27 cellular contexts compared by ENCODE assay signal in the genomic region with DNA sequence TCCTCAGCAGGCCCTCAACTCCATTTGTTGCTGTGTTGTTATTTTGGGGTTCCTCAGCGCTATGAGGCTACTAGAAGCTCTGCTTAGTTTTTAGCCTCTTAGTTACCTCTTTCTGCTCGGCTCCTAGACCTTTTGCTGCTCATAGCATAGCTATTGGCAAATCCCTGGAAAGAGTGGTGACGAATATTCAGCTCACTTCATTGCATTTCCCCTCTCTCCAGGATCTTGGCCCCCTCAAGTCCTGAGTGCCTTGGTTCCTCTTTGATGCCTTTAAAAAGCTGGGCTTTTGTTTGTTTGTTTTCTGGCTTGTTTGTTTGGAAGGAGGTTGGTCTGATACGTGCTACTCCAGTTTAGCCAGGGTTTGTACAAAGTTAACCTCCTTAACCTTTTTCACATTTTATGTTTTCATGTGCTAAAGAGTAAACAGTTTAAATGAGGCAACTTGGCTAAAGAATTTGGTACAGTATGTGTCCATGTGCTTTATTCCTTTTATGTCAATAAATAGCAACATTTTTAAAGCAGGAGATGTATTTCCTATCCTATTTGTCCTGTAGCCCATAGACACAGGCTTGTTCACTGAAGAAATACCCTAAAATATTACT.
"Had no signal": no experiment of that assay in that cellular context is flagged by ENCODE, and none has a peak within 500 bp of the region (broad histone marks: within the 10 kb centered on the region; RNA-seq: fewer than 3 reads in every experiment).

No MANE protein-coding gene starts in this region.

- H3K36me3 ChIP-seq: colonic mucosa, prostate gland, right atrium auricular region, thyroid gland had no signal

- DNase-seq: colonic mucosa; dermis blood vessel endothelial cell; effector memory CD4-positive, alpha-beta T cell; erythroblast; esophagus squamous epithelium; foreskin melanocyte; heart left ventricle; mesenchymal stem cell; naive thymus-derived CD4-positive, alpha-beta T cell; nucleus accumbens; sigmoid colon; stimulated activated CD4-positive, alpha-beta T cell treated with anti-CD3 and anti-CD28 coated beads, Interleukin-2, amount 100 ng/mL, for 24 hours; stimulated activated CD4-positive, alpha-beta T cell treated with anti-CD3 and anti-CD28 coated beads, Interleukin-4, amount 100 ng/mL, for 24 hours; stimulated activated naive CD4-positive, alpha-beta T cell treated with Interleukin-2 at 50 U/mL for 16 hours; stomach; thyroid gland had no signal

- ATAC-seq: heart left ventricle; naive thymus-derived CD4-positive, alpha-beta T cell; stimulated activated effector memory CD8-positive, alpha-beta T cell treated with anti-CD3 and anti-CD28 coated beads, Interleukin-12 subunit alpha, Interleukin-12 subunit beta, amount 100 ng/mL, for 72 hours had no signal

- H3K4me1 ChIP-seq: colonic mucosa, prostate gland had no signal

- H3K27ac Mint-ChIP-seq: mesothelial cell of epicardium; naive thymus-derived CD4-positive, alpha-beta T cell; nephron; stimulated activated effector memory CD8-positive, alpha-beta T cell treated with anti-CD3 and anti-CD28 coated beads, Interleukin-12 subunit alpha, Interleukin-12 subunit beta, amount 100 ng/mL, for 72 hours; type B pancreatic cell had no signal

- FAIRE-seq: endometrium, keratinocyte had no signal

- H3K27ac ChIP-seq: colonic mucosa, esophagus squamous epithelium, heart left ventricle, hepatocyte, prostate gland, right atrium auricular region, sigmoid colon, stomach had no signal

- H3K27me3 Mint-ChIP-seq: central memory CD8-positive, alpha-beta T cell; type B pancreatic cell had no signal

- H3K36me3 Mint-ChIP-seq: stimulated activated effector memory CD8-positive, alpha-beta T cell treated with anti-CD3 and anti-CD28 coated beads, Interleukin-12 subunit alpha, Interleukin-12 subunit beta, amount 100 ng/mL, for 72 hours had no signal

- H3K4me3 ChIP-seq: colonic mucosa, esophagus squamous epithelium, heart left ventricle, hepatocyte, lung, prostate gland, right atrium auricular region, sigmoid colon, stomach, thyroid gland had no signal

- H2AFZ ChIP-seq: hepatocyte had no signal

- H3K4me3 Mint-ChIP-seq: central memory CD8-positive, alpha-beta T cell; mesothelial cell of epicardium; naive thymus-derived CD4-positive, alpha-beta T cell; nephron; stimulated activated effector memory CD8-positive, alpha-beta T cell treated with anti-CD3 and anti-CD28 coated beads, Interleukin-12 subunit alpha, Interleukin-12 subunit beta, amount 100 ng/mL, for 72 hours; type B pancreatic cell had no signal

- H3K9me3 ChIP-seq: colonic mucosa, prostate gland, thyroid gland had no signal

- H3K4me1 Mint-ChIP-seq: stimulated activated effector memory CD8-positive, alpha-beta T cell treated with anti-CD3 and anti-CD28 coated beads, Interleukin-12 subunit alpha, Interleukin-12 subunit beta, amount 100 ng/mL, for 72 hours had no signal

- H3K27me3 ChIP-seq: colonic mucosa, esophagus squamous epithelium, heart left ventricle, hepatocyte, right atrium auricular region, sigmoid colon, stomach, thyroid gland had no signal

- H3K4me2 ChIP-seq: hepatocyte had no signal
